1 cellular context compared by ENCODE assay signal in the genomic region with DNA sequence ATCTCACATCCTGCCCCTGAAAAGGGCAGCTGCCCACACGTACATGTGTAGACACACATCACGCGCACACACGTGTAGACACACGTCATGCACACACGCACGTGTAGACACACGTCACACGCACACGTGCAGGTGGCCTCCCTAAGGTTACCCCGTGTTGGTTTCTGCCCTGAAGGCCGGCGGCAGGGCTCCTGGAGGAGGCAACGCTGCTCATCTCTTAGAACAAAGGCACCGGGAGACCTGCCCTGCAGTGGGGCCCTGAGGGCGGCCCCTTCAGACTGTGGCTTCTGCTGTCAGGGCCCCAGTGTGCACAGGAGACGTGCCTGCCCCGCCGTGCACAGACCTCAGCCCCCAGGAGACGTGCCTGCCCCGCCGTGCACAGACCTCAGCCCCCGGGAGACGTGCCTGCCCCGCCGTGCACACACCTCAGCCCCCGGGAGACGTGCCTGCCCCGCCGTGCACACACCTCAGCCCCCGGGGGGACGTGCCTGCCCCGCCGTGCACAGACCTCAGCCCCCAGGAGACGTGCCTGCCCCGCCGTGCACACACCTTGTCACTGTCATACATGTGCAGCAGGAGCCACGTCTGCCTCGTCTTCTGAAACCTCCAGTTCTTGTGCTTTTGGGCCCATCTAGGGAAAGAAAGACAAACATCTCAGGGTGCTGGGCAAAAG.
A peak's percentile ranks its signal among the peaks of the same experiment; 100 is the strongest.
TF ChIP-seq lines count a peak whose summit lies in the region.

No MANE protein-coding gene starts in this region.

TF ChIP-seq in K562, 482 proteins besides CTCF, POLR2A, EP300 and RAD21:
- TF ChIP-seq ZNF668 (CRISPR knock-in tag; IDR thresholded peaks at IDR 0.05) (no peak), POLR2G (IDR thresholded peaks at IDR 0.05; ENCODE audit: low read depth, low read length) (peak; percentile 18; the same call in 1 of the 2 replicates)
TF ChIP-seq in K562: peak in this region for 1.
